ENCODE assay signal across 8 cellular contexts in the genomic region with DNA sequence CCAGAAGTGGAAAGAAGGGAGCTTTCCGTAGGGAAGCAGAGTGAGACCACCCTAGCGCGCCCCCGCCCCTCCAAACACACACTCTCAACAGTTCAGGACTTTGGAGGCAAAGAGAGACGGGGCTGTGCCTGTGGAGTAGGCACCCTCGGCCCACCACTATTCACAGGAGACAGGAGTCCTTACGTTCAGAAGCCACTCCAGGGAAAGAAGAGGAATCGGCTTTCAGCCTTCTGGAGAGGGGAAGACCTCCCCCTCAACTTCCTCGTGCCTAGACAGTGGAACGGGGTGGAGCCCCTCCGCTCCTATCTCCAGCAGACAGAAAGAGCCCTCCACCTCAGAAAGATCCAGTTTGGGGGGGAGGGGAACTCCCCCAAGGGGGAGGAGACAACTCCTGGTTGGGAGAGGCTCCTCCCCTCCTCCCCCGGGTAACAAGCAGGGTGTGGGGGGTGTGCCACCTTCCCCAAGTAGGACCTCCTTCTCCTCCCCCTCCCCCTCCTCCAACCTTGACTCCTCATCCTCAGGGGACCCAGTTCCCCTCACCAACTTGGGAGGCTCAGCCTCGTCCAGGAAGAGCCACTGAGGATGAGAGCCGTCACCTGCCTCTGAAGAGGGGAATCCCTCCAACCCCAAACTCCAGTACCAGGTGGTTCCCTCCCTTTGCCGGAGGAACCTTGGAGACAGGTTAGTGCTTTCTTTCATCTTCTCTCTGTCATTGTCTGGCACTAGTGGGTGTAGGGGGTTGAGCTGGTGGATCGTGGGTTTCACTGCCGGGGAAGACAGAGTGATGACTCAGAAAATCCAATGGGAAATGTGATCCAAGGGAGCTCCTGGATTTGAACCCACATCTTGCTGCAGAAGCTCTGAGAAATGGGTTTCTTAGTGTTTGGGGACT. TPM values are rescaled to one million over a fixed set of nuclear protein-coding genes. Genes with fewer than 3 reads are reported as not detected.
DNase-seq lines count a peak whose midpoint lies in the region; ATAC-seq and TF ChIP-seq lines count a peak whose summit lies in the region.

No MANE protein-coding gene starts in this region.

- no peak overlapping the region for H3K23ac ChIP-seq in H9 (ENCODE audit: insufficient read length, low read depth, low read length)

- no peak overlapping the region for H2BK120ac ChIP-seq in H9 (ENCODE audit: low read depth, low read length, poor library complexity, severe bottlenecking)

- H3K4ac ChIP-seq in H9 (ENCODE audit: low read depth, low read length) = no peak overlapping the region

- no peak overlapping the region for H2BK12ac ChIP-seq in H9 (ENCODE audit: insufficient read length, low read depth, low read length)

- H4K5ac ChIP-seq in H9 (ENCODE audit: insufficient read length, low read depth, low read length) = no peak overlapping the region

- H3K4me2 ChIP-seq in H9 (ENCODE audit: insufficient read depth, insufficient read length, low read length) = peak overlapping the region; percentile 71

- H3K4me3 ChIP-seq in naive thymus-derived CD4-positive, alpha-beta T cell (ENCODE audit: low read length) = peak overlapping the region; percentile 88

- H3K9me3 Mint-ChIP-seq in H9 (no peaks in the 10 kb centered on the region), type B pancreatic cell (no peaks in the 10 kb centered on the region)
- no peaks in the 10 kb centered on the region for H3K9me3 Mint-ChIP-seq in activated T-cell treated with anti-CD3 and anti-CD28 coated beads, Interleukin-2, amount 50 U/mL, for 4 hours
- H3K9me3 Mint-ChIP-seq in naive thymus-derived CD4-positive, alpha-beta T cell = no peaks in the 10 kb centered on the region

- peaks cover 0 to 6% (median 0%) of the 10 kb centered on the region in 3 experiments for H3K36me3 ChIP-seq in naive thymus-derived CD4-positive, alpha-beta T cell (ENCODE audit: control insufficient read depth in 2 of 3, insufficient read depth in 3 of 3, low read length in 3 of 3)

- ATAC-seq in activated T-cell treated with anti-CD3 and anti-CD28 coated beads, Interleukin-2, amount 50 U/mL, for 4 hours = peak; percentile 15
- ATAC-seq in naive thymus-derived CD4-positive, alpha-beta T cell = peak; percentile 14
- no peak for ATAC-seq in HG03457 (IDR thresholded peaks at IDR 0.05; ENCODE audit: unreplicated experiment)

- H3K27me3 Mint-ChIP-seq in H9 (ENCODE audit: low read depth) = peaks cover 8% of the 10 kb centered on the region
- no peaks in the 10 kb centered on the region for H3K27me3 Mint-ChIP-seq in activated T-cell treated with anti-CD3 and anti-CD28 coated beads, Interleukin-2, amount 50 U/mL, for 4 hours (ENCODE audit: low read depth)
- H3K27me3 Mint-ChIP-seq in naive thymus-derived CD4-positive, alpha-beta T cell = peaks cover 0 to 2% (median 0%) of the 10 kb centered on the region in 5 donors
- H3K27me3 Mint-ChIP-seq in type B pancreatic cell = no peaks in the 10 kb centered on the region

- H3K14ac ChIP-seq in H9 (ENCODE audit: insufficient read depth, low read length) = no peak overlapping the region; the same call in 1 of the 2 replicates

- intact Hi-C loops in naive thymus-derived CD4-positive, alpha-beta T cell (cut with micrococcal nuclease) = loop anchor here (1.0 to 5.0 kb wide), 3 partner anchors 7 to 845 kb away; a partner anchor contains a TSS

- no peak overlapping the region for H2AK5ac ChIP-seq in H9 (ENCODE audit: insufficient read length, low read length)

- no peak overlapping the region for H2AFZ ChIP-seq in H9 (ENCODE audit: low read length)

- H3K23me2 ChIP-seq in H9 (ENCODE audit: insufficient read length, low read depth, low read length, poor library complexity, severe bottlenecking) = peaks cover 11% of the 10 kb centered on the region

- H3K9ac ChIP-seq in H9 (ENCODE audit: extremely low read depth, insufficient read length, low read length) = peak overlapping the region; percentile 51

- H3K4me3 Mint-ChIP-seq in H9 = peak overlapping the region; percentile 77 to 91
- peak overlapping the region; percentile 89 for H3K4me3 Mint-ChIP-seq in activated T-cell treated with anti-CD3 and anti-CD28 coated beads, Interleukin-2, amount 50 U/mL, for 4 hours
- peak overlapping the region; percentile 71 to 94 (median 91) for H3K4me3 Mint-ChIP-seq in naive thymus-derived CD4-positive, alpha-beta T cell
- H3K4me3 Mint-ChIP-seq in type B pancreatic cell = peak overlapping the region; percentile 93

- no peaks in the 10 kb centered on the region; the same call in 1 of the 2 replicates for H3K79me2 ChIP-seq in H9 (ENCODE audit: insufficient read depth, low read length)

- H2BK5ac ChIP-seq in H9 (ENCODE audit: insufficient read length, low read length) = no peak overlapping the region

- no peaks in the 10 kb centered on the region for H4K20me1 ChIP-seq in H9 (ENCODE audit: control insufficient read depth, insufficient read depth, insufficient read length)

- peaks cover 50 to 57% of the 10 kb centered on the region in 2 experiments for H3K4me1 Mint-ChIP-seq in H9
- peaks cover 60% of the 10 kb centered on the region for H3K4me1 Mint-ChIP-seq in activated T-cell treated with anti-CD3 and anti-CD28 coated beads, Interleukin-2, amount 50 U/mL, for 4 hours (ENCODE audit: low read depth)
- peaks cover 54 to 67% (median 58%) of the 10 kb centered on the region in 7 donors for H3K4me1 Mint-ChIP-seq in naive thymus-derived CD4-positive, alpha-beta T cell
- peaks cover 24% of the 10 kb centered on the region for H3K4me1 Mint-ChIP-seq in type B pancreatic cell (ENCODE audit: unreplicated experiment)

- H3K27ac Mint-ChIP-seq in H9 (peak overlapping the region; percentile 23 to 84 (median 49); a peak in 3 of 7 replicates), type B pancreatic cell (peak overlapping the region; percentile 86)
- H3K27ac Mint-ChIP-seq in naive thymus-derived CD4-positive, alpha-beta T cell = peak overlapping the region; percentile 46 to 97 (median 81)

- H3K4me1 ChIP-seq in H9 (ENCODE audit: insufficient read depth, low read length) = peaks cover 25% of the 10 kb centered on the region; the same call in 1 of the 2 replicates
- peaks cover 49 to 50% of the 10 kb centered on the region in 2 donors for H3K4me1 ChIP-seq in naive thymus-derived CD4-positive, alpha-beta T cell (ENCODE audit: control insufficient read depth in 2 of 2, insufficient read depth in 2 of 2, low read length in 2 of 2)

- H3K27me3 ChIP-seq in H9 (ENCODE audit: insufficient read depth, low read length) = no peaks in the 10 kb centered on the region
- H3K27me3 ChIP-seq in naive thymus-derived CD4-positive, alpha-beta T cell (ENCODE audit: control insufficient read depth in 2 of 2, insufficient read depth in 2 of 2, low read length in 2 of 2) = no peaks in the 10 kb centered on the region

- H3K18ac ChIP-seq in H9 (ENCODE audit: insufficient read length, low read depth, low read length) = peak overlapping the region; percentile 36

- CTCF ChIA-PET in naive thymus-derived CD4-positive, alpha-beta T cell (lab: Charles Lee) = interaction anchor here (0.7 to 2.0 kb wide), 5 partner anchors 11 to 44 kb away, joined by 3 to 14 read pairs (median 4); no protein-coding TSS in a partner anchor

- no peaks in the 10 kb centered on the region for H3K9me3 ChIP-seq in H9 (ENCODE audit: control insufficient read depth, low read depth, low read length)
- H3K9me3 ChIP-seq in naive thymus-derived CD4-positive, alpha-beta T cell (ENCODE audit: control insufficient read depth in 2 of 3, low read length in 3 of 3) = no peaks in the 10 kb centered on the region

- DNase-seq in EH (ENCODE audit: low read depth) (peak; percentile 64), H9 (peak; percentile 85), NCI-H226 (peak; percentile 76), fibroblast of peridontal ligament (ENCODE audit: extremely low read depth) (peak; percentile 42), type B pancreatic cell (ENCODE audit: extremely low spot score, unreplicated experiment) (no peak)
- DNase-seq in activated T-cell treated with anti-CD3 and anti-CD28 coated beads, Interleukin-2, amount 50 U/mL, for 4 hours = peak; percentile 50
- peak in 5 of 9 donors; percentile 22 to 74 (median 39) for DNase-seq in naive thymus-derived CD4-positive, alpha-beta T cell

- POLR2A ChIA-PET in naive thymus-derived CD4-positive, alpha-beta T cell (lab: Charles Lee) = interaction anchor here (0.5 to 16.4 kb wide), 8 partner anchors 11 to 207 kb away, joined by 3 to 178 read pairs (median 5); a partner anchor contains a TSS

- H2BK20ac ChIP-seq in H9 (ENCODE audit: low read depth, low read length, poor library complexity, severe bottlenecking) = no peak overlapping the region

- H3K56ac ChIP-seq in H9 (ENCODE audit: insufficient read length, low read depth, low read length) = no peak overlapping the region

- no peak overlapping the region for H3T11ph ChIP-seq in H9 (ENCODE audit: low read length)

- no peak overlapping the region for H4K8ac ChIP-seq in H9 (replicated peaks; ENCODE audit: insufficient read length, low read depth, low read length)

- no peak overlapping the region for H4K91ac ChIP-seq in H9 (ENCODE audit: insufficient read length, low read depth, low read length)

- H3K27ac ChIP-seq in H9 (ENCODE audit: insufficient read length, low read depth, low read length) = no peak overlapping the region
- peak overlapping the region; percentile 100 for H3K27ac ChIP-seq in naive thymus-derived CD4-positive, alpha-beta T cell (ENCODE audit: low read depth, low read length)

- H3K79me1 ChIP-seq in H9 (ENCODE audit: insufficient read depth, low read depth, low read length, poor library complexity, severe bottlenecking) = no peaks in the 10 kb centered on the region

- no peak for TF ChIP-seq CTCF in H9 (conservative IDR thresholded peaks at IDR 0.05)
- TF ChIP-seq CTCF in type B pancreatic cell (conservative IDR thresholded peaks at IDR 0.05) = peak; percentile 10

- no CpG with 5 or more reads among the region's 17 CpGs for WGBS in H9 (ENCODE audit: extremely low coverage, insufficient read length, low lambda C conversion rate)

- H3K36me3 Mint-ChIP-seq in H9 (ENCODE audit: insufficient read depth in 1 of 3, low read depth in 3 of 3) (no peaks in the 10 kb centered on the region; a peak in 1 of 7 replicates), type B pancreatic cell (peaks cover 13% of the 10 kb centered on the region)
- H3K36me3 Mint-ChIP-seq in activated T-cell treated with anti-CD3 and anti-CD28 coated beads, Interleukin-2, amount 50 U/mL, for 4 hours (ENCODE audit: insufficient read depth) = peaks cover 3% of the 10 kb centered on the region
- H3K36me3 Mint-ChIP-seq in naive thymus-derived CD4-positive, alpha-beta T cell = peaks cover 0 to 6% (median 0%) of the 10 kb centered on the region in 5 donors

- no peak overlapping the region for H2BK15ac ChIP-seq in H9 (ENCODE audit: low read depth, low read length)

RNA-seq across cellular contexts. Expression of a gene that starts 0.9 kb away (rescaled TPM):
- total RNA-seq in H9 (2021) = 5.5 and 5.9 TPM in 2 replicates
- 10 to 100 TPM; 17.7 to 20.7 (median 19.0) TPM for total RNA-seq in activated T-cell treated with anti-CD3 and anti-CD28 coated beads, Interleukin-2, amount 50 U/mL, for 4 hours
- 10 to 100 TPM; 19.8 to 30.2 (median 28.9) TPM for total RNA-seq in naive thymus-derived CD4-positive, alpha-beta T cell
- polyA plus RNA-seq in naive thymus-derived CD4-positive, alpha-beta T cell = 10 to 100 TPM; 11.2 to 15.5 TPM
- total RNA-seq in type B pancreatic cell (ENCODE audit: low replicate concordance) = 15.6 and 35.5 TPM in 2 replicates

RNA-seq across cellular contexts. Expression of a gene that starts 32.8 kb away (rescaled TPM):
- total RNA-seq in H9 (2021) (not detected in 2 replicates), type B pancreatic cell (ENCODE audit: low replicate concordance) (not detected in 2 replicates)
- total RNA-seq in activated T-cell treated with anti-CD3 and anti-CD28 coated beads, Interleukin-2, amount 50 U/mL, for 4 hours = 1 to 10 TPM in 1 of 3 donors, under 1 TPM in 2; 0.49 to 1.5 (median 0.63) TPM
- 10 to 100 TPM in 1 of 5 experiments, 1 to 10 TPM in 3, under 1 TPM in 1; 0.66 to 12.7 (median 3.0) TPM for total RNA-seq in naive thymus-derived CD4-positive, alpha-beta T cell
- under 1 TPM; 0.54 to 0.62 TPM for polyA plus RNA-seq in naive thymus-derived CD4-positive, alpha-beta T cell

RNA-seq across cellular contexts. Expression of a gene that starts 48.7 kb away (rescaled TPM):
- total RNA-seq in H9 (2021) (23.9 and 27.2 TPM in 2 replicates), type B pancreatic cell (ENCODE audit: low replicate concordance) (26.9 and 61.4 TPM in 2 replicates)
- total RNA-seq in activated T-cell treated with anti-CD3 and anti-CD28 coated beads, Interleukin-2, amount 50 U/mL, for 4 hours = 10 to 100 TPM; 41.6 to 49.5 (median 42.0) TPM
- 10 to 100 TPM; 41.8 to 92.0 (median 56.7) TPM for total RNA-seq in naive thymus-derived CD4-positive, alpha-beta T cell
- polyA plus RNA-seq in naive thymus-derived CD4-positive, alpha-beta T cell = 10 to 100 TPM; 22.5 to 23.9 TPM
